Comparison of ENCODE assay signal across 8 cellular contexts in genomic region chr7:101362334-101363195, GRCh38. TPM values are rescaled to one million over a fixed set of nuclear protein-coding genes. Genes with fewer than 3 reads are reported as not detected.
DNase-seq lines count a peak whose midpoint lies in the region; ATAC-seq and TF ChIP-seq lines count a peak whose summit lies in the region.

Gene COL26A1 (plus strand): TSS chr7:101362875. CDS start chr7:101363033, 158 bp downstream.

- WGBS in SK-N-SH (ENCODE audit: low lambda C conversion rate), result 32% methylated on average over 74 of the region's 76 CpGs
- WGBS in esophagus muscularis mucosa, result 35% methylated on average over 35 of the region's 76 CpGs
- WGBS in aorta, 2 donors, result 17 to 20% methylated on average over 64 to 76 of the region's 76 CpGs

- peaks cover 0 to 23% (median 9%) of the 10 kb centered on the region in 5 donors for H3K27me3 Mint-ChIP-seq in naive thymus-derived CD8-positive, alpha-beta T cell

- peak within 1 kb of the TSS; percentile 47 to 74 (median 66) for H3K4me3 Mint-ChIP-seq in naive thymus-derived CD8-positive, alpha-beta T cell

- no peaks in the 10 kb centered on the region for H3K36me3 Mint-ChIP-seq in naive thymus-derived CD8-positive, alpha-beta T cell

- POLR2A ChIA-PET in SK-N-SH (lab: Yijun Ruan, JAX), result interaction anchor here (0.8 to 1.0 kb wide), 2 partner anchors 41 to 75 kb away, joined by 3 read pairs; partner anchors contain the start of gene IFT22
- POLR2A ChIA-PET in naive thymus-derived CD8-positive, alpha-beta T cell (lab: Charles Lee), result interaction anchor here (1.5 to 1.8 kb wide), 2 partner anchors 8 to 11 kb away, joined by 3 to 5 read pairs; no protein-coding TSS in a partner anchor

- peak within 1 kb of the TSS in 2 of 10 donors; percentile 4 to 37 for H3K27ac Mint-ChIP-seq in naive thymus-derived CD8-positive, alpha-beta T cell

- DNase-seq in DMS79 treated with DMSO at 0.1 percent for 48 hours (lab: John Stamatoyannopoulos, UW) (peak; percentile 10), DMS79 (lab: John Stamatoyannopoulos, UW) (no peak), SK-N-SH (peak; percentile 92), esophagus muscularis mucosa (ENCODE audit: extremely low spot score) (no peak), aorta (peak; percentile 50 to 83), SIG-M5 (lab: John Stamatoyannopoulos, UW) (no peak)
- DNase-seq in naive thymus-derived CD8-positive, alpha-beta T cell, result peak in 5 of 10 donors; percentile 8 to 29 (median 23)

- TF ChIP-seq CTCF in SK-N-SH (IDR thresholded peaks at IDR 0.05) (no peak), esophagus muscularis mucosa (IDR thresholded peaks at IDR 0.05) (no peak)

- H4K20me1 ChIP-seq in SK-N-SH (ENCODE audit: insufficient read depth), result no peaks in the 10 kb centered on the region

- intact Hi-C loops in esophagus muscularis mucosa (cut with DNase I), result loop anchor here (10.0 kb wide), 1 partner anchor 172 kb away; no protein-coding TSS in a partner anchor
- intact Hi-C loops in aorta (cut with DNase I), result loop anchor here in 1 of 2 donors (5.0 kb wide), 1 partner anchor 175 kb away; no protein-coding TSS in a partner anchor

- H3K9me2 ChIP-seq in SK-N-SH, result no peaks in the 10 kb centered on the region

- TF ChIP-seq EP300 in SK-N-SH (IDR thresholded peaks at IDR 0.05; ENCODE audit: borderline replicate concordance in 1 of 2, low read depth in 1 of 2, low read length in 1 of 2) (no peak), esophagus muscularis mucosa (IDR thresholded peaks at IDR 0.05) (no peak)

- no peaks in the 10 kb centered on the region for H3F3A ChIP-seq in SK-N-SH (replicated peaks; ENCODE audit: insufficient read depth)

- H3K4me2 ChIP-seq in SK-N-SH, result peak within 1 kb of the TSS; percentile 97

- no peaks in the 10 kb centered on the region for H3K79me2 ChIP-seq in SK-N-SH (ENCODE audit: insufficient read depth)

- H3K36me3 ChIP-seq in SK-N-SH (replicated peaks in 1 of 2; ENCODE audit: control insufficient read depth in 1 of 2, insufficient read depth in 2 of 2, low read length in 1 of 2) (no peaks in the 10 kb centered on the region), esophagus muscularis mucosa (no peaks in the 10 kb centered on the region), aorta (ENCODE audit: control insufficient read depth in 1 of 2, insufficient read depth in 2 of 2, low read length in 1 of 2) (no peaks in the 10 kb centered on the region)

- CTCF ChIA-PET in SK-N-SH (lab: Yijun Ruan, JAX), result interaction anchor here (0.7 to 5.7 kb wide), 33 partner anchors 8 to 181 kb away, joined by 3 to 95 read pairs (median 5); no protein-coding TSS in a partner anchor

- peak; percentile 39 to 43 for ATAC-seq in naive thymus-derived CD8-positive, alpha-beta T cell
- ATAC-seq in aorta (ENCODE audit: low FRiP score) (peak; percentile 65), GM18498 (IDR thresholded peaks at IDR 0.05; ENCODE audit: unreplicated experiment) (no peak)

- no peak for TF ChIP-seq POLR2A in esophagus muscularis mucosa (IDR thresholded peaks at IDR 0.05; ENCODE audit: low read depth)

- no peaks in the 10 kb centered on the region for H3K9me3 Mint-ChIP-seq in naive thymus-derived CD8-positive, alpha-beta T cell

- H3K4me1 ChIP-seq in SK-N-SH (ENCODE audit: control insufficient read depth in 1 of 2, insufficient read depth in 2 of 2, low read depth in 1 of 2, low read length in 1 of 2), result peaks cover 0 to 4% of the 10 kb centered on the region in 2 experiments; a peak in 1 of 4 replicates
- peaks cover 16 to 21% (median 21%) of the 10 kb centered on the region in 4 donors for H3K4me1 ChIP-seq in esophagus muscularis mucosa
- no peaks in the 10 kb centered on the region for H3K4me1 ChIP-seq in aorta (ENCODE audit: control insufficient read depth in 1 of 2, insufficient read depth in 2 of 2, low read length in 2 of 2)

- H3K9ac ChIP-seq in SK-N-SH, result no peak within 1 kb of the TSS

- TF ChIP-seq RAD21 in SK-N-SH (IDR thresholded peaks at IDR 0.05; ENCODE audit: low read length), result no peak

- H3K4me3 ChIP-seq in SK-N-SH (ENCODE audit: low read depth in 2 of 2, low read length in 1 of 2), result peak within 1 kb of the TSS; percentile 56 to 70
- H3K4me3 ChIP-seq in esophagus muscularis mucosa, result peak within 1 kb of the TSS; percentile 53 to 66 (median 56)
- peak within 1 kb of the TSS in 1 of 2 donors; percentile 27 for H3K4me3 ChIP-seq in aorta (ENCODE audit: low read length in 2 of 2)

- H2AFZ ChIP-seq in SK-N-SH (ENCODE audit: low read depth), result peak within 1 kb of the TSS; percentile 92

- H3K9me3 ChIP-seq in SK-N-SH, result no peaks in the 10 kb centered on the region
- H3K9me3 ChIP-seq in esophagus muscularis mucosa, result no peaks in the 10 kb centered on the region
- H3K9me3 ChIP-seq in aorta (ENCODE audit: control insufficient read depth, low read length), result no peaks in the 10 kb centered on the region

- H3K27ac ChIP-seq in SK-N-SH (ENCODE audit: low read depth in 2 of 2, low read length in 1 of 2), result peak within 1 kb of the TSS in 1 of 2 experiments; percentile 9; a peak in 1 of 4 replicates
- no peak within 1 kb of the TSS for H3K27ac ChIP-seq in esophagus muscularis mucosa (replicated peaks in 1 of 4)
- H3K27ac ChIP-seq in aorta (ENCODE audit: low read depth in 1 of 2, low read length in 2 of 2), result no peak within 1 kb of the TSS

- peaks cover 0 to 10% (median 3%) of the 10 kb centered on the region in 4 donors for H3K4me1 Mint-ChIP-seq in naive thymus-derived CD8-positive, alpha-beta T cell

- peaks cover 11% of the 10 kb centered on the region for H3K27me3 ChIP-seq in SK-N-SH (ENCODE audit: insufficient read depth)
- peaks cover 0 to 59% (median 5%) of the 10 kb centered on the region in 4 donors for H3K27me3 ChIP-seq in esophagus muscularis mucosa
- no peaks in the 10 kb centered on the region for H3K27me3 ChIP-seq in aorta (ENCODE audit: control insufficient read depth in 1 of 2, insufficient read depth in 2 of 2, low read length in 1 of 2)

TF ChIP-seq in SK-N-SH, 30 proteins besides CTCF, POLR2A, EP300 and RAD21:
- TF ChIP-seq RXRA (IDR thresholded peaks at IDR 0.05; ENCODE audit: borderline replicate concordance, low read depth) (no peak), GATA2 (CRISPR knock-in tag; IDR thresholded peaks at IDR 0.05) (no peak), GABPA (IDR thresholded peaks at IDR 0.05; ENCODE audit: low read depth) (no peak), MAX (IDR thresholded peaks at IDR 0.05; ENCODE audit: low read depth) (no peak), SMC3 (IDR thresholded peaks at IDR 0.05; ENCODE audit: low read depth, low read length) (no peak), FOSL2 (IDR thresholded peaks at IDR 0.05; ENCODE audit: borderline replicate concordance, low read depth) (no peak), FOXJ3 (CRISPR knock-in tag; IDR thresholded peaks at IDR 0.05) (no peak), MEF2A (IDR thresholded peaks at IDR 0.05; ENCODE audit: borderline replicate concordance, low read depth) (no peak), EZH2phosphoT487 (IDR thresholded peaks at IDR 0.05; ENCODE audit: borderline replicate concordance, low read depth) (no peak), IRF3 (IDR thresholded peaks at IDR 0.05; ENCODE audit: low read depth, low read length) (no peak), MXI1 (IDR thresholded peaks at IDR 0.05; ENCODE audit: low read depth, low read length) (no peak; the same call in 1 of the 2 replicates), RFX5 (IDR thresholded peaks at IDR 0.05; ENCODE audit: low read length) (no peak), USF1 (IDR thresholded peaks at IDR 0.05; ENCODE audit: borderline replicate concordance, low read depth) (no peak), PBX3 (IDR thresholded peaks at IDR 0.05) (no peak), POLR2AphosphoS5 (IDR thresholded peaks at IDR 0.05; ENCODE audit: low read depth, low read length) (no peak), TCF12 (IDR thresholded peaks at IDR 0.05) (no peak), YY1 (IDR thresholded peaks at IDR 0.05; ENCODE audit: low read depth) (no peak), FOXM1 (IDR thresholded peaks at IDR 0.05; ENCODE audit: low read depth) (no peak), JUND (IDR thresholded peaks at IDR 0.05) (no peak)

RNA-seq across cellular contexts. Expression of gene COL26A1, which starts in this region (rescaled TPM):
- polyA plus RNA-seq in SK-N-SH (2012; rRNA removed) (0.05 and 0.06 TPM in 2 replicates), aorta (not detected)
- polyA plus RNA-seq in SK-N-SH (2012; cell fraction: cytosol; rRNA removed), result 0.04 and 0.05 TPM in 2 replicates
- polyA plus RNA-seq in SK-N-SH (2012; cell fraction: nucleus; rRNA removed), result 0.13 and 0.47 TPM in 2 replicates
- total RNA-seq in esophagus muscularis mucosa (not detected), aorta (not detected)
- not detected for total RNA-seq in naive thymus-derived CD8-positive, alpha-beta T cell
- not detected for polyA plus RNA-seq in naive thymus-derived CD8-positive, alpha-beta T cell

Comparison
In these comparisons a context has a peak if more than half of its experiments do, and no peak if none do; other contexts are left out.
1. Peak in DNase-seq, H3K4me3 ChIP-seq and H3K4me2 ChIP-seq in SK-N-SH; RNA of the gene not detected or under 1 TPM.
2. Peak in ATAC-seq in naive thymus-derived CD8-positive, alpha-beta T cell; RNA of the gene not detected or under 1 TPM.
3. Peak in DNase-seq and ATAC-seq in aorta; RNA of the gene not detected or under 1 TPM.